Comparison of ENCODE assay signal across 1 cellular context in genomic region chr6:43275782-43276179, GRCh38.
TF ChIP-seq lines count a peak whose summit lies in the region.

No MANE protein-coding gene starts in this region.

TF ChIP-seq in GM12878, 131 proteins besides CTCF, POLR2A, EP300 and RAD21:
- no peak for TF ChIP-seq NRF1 (conservative IDR thresholded peaks at IDR 0.05; ENCODE audit: low read depth, low read length)
- no peak for TF ChIP-seq HDGF (IDR thresholded peaks at IDR 0.05)
- no peak for TF ChIP-seq ZNF274 (IDR thresholded peaks at IDR 0.05; ENCODE audit: insufficient read depth, insufficient read length)
- TF ChIP-seq KDM1A (IDR thresholded peaks at IDR 0.05; ENCODE audit: borderline replicate concordance): no peak
- TF ChIP-seq SIX5 (IDR thresholded peaks at IDR 0.05; ENCODE audit: low read depth, low read length, severe bottlenecking): no peak
- TF ChIP-seq BMI1 (IDR thresholded peaks at IDR 0.05; ENCODE audit: borderline replicate concordance): no peak
- TF ChIP-seq CBX3 (IDR thresholded peaks at IDR 0.05; ENCODE audit: borderline replicate concordance, low read depth): no peak
- TF ChIP-seq NR2F1 (conservative IDR thresholded peaks at IDR 0.05): no peak
- TF ChIP-seq NFYA (IDR thresholded peaks at IDR 0.05; ENCODE audit: borderline replicate concordance, low read depth, low read length): no peak
- no peak for TF ChIP-seq ZBTB11 (CRISPR knock-in tag; IDR thresholded peaks at IDR 0.05)
- TF ChIP-seq, protein P1, sequence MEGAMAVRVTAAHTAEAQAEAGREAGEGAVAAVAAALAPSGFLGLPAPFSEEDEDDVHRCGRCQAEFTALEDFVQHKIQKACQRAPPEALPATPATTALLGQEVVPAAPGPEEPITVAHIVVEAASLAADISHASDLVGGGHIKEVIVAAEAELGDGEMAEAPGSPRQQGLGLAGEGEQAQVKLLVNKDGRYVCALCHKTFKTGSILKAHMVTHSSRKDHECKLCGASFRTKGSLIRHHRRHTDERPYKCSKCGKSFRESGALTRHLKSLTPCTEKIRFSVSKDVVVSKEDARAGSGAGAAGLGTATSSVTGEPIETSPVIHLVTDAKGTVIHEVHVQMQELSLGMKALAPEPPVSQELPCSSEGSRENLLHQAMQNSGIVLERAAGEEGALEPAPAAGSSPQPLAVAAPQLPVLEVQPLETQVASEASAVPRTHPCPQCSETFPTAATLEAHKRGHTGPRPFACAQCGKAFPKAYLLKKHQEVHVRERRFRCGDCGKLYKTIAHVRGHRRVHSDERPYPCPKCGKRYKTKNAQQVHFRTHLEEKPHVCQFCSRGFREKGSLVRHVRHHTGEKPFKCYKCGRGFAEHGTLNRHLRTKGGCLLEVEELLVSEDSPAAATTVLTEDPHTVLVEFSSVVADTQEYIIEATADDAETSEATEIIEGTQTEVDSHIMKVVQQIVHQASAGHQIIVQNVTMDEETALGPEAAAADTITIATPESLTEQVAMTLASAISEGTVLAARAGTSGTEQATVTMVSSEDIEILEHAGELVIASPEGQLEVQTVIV (IDR thresholded peaks at IDR 0.05; ENCODE audit: borderline replicate concordance, partially characterized antibody): no peak
- TF ChIP-seq ZNF622 (IDR thresholded peaks at IDR 0.05): no peak
- TF ChIP-seq TBL1XR1 (IDR thresholded peaks at IDR 0.05; ENCODE audit: low read depth, low read length): no peak
- no peak for TF ChIP-seq SMAD5 (IDR thresholded peaks at IDR 0.05; ENCODE audit: low read depth)
- no peak for TF ChIP-seq IRF4 (IDR thresholded peaks at IDR 0.05; ENCODE audit: low read depth, low read length)
- TF ChIP-seq MTA2 (IDR thresholded peaks at IDR 0.05; ENCODE audit: low read depth): no peak
- TF ChIP-seq, protein P2, sequence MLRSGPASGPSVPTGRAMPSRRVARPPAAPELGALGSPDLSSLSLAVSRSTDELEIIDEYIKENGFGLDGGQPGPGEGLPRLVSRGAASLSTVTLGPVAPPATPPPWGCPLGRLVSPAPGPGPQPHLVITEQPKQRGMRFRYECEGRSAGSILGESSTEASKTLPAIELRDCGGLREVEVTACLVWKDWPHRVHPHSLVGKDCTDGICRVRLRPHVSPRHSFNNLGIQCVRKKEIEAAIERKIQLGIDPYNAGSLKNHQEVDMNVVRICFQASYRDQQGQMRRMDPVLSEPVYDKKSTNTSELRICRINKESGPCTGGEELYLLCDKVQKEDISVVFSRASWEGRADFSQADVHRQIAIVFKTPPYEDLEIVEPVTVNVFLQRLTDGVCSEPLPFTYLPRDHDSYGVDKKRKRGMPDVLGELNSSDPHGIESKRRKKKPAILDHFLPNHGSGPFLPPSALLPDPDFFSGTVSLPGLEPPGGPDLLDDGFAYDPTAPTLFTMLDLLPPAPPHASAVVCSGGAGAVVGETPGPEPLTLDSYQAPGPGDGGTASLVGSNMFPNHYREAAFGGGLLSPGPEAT (IDR thresholded peaks at IDR 0.05; ENCODE audit: low read depth): no peak
